ENCODE assay signal across 23 cellular contexts in genomic region chr18:72539861-72540260, GRCh38. TPM values are rescaled to one million over a fixed set of nuclear protein-coding genes. Genes with fewer than 3 reads are reported as not detected.
"Had no signal": no experiment of that assay in that cellular context is flagged by ENCODE, and none has a peak within 500 bp of the region (broad histone marks: within the 10 kb centered on the region; RNA-seq: fewer than 3 reads in every experiment).

No MANE protein-coding gene starts in this region.

- H3K4me3 Mint-ChIP-seq: activated CD4-positive, alpha-beta memory T cell treated with anti-CD3 and anti-CD28 coated beads, Interleukin-2, amount 10 ng/mL, durations not matched to agents 7 days and 5 days; activated CD4-positive, alpha-beta T cell treated with anti-CD3 and anti-CD28 coated beads, Interleukin-2, amount 10 ng/mL, durations not matched to agents 24 days and 14 days; activated naive CD4-positive, alpha-beta T cell treated with anti-CD3 and anti-CD28 coated beads, Interleukin-2, amount 10 ng/mL, durations not matched to agents 7 days and 5 days; activated T-cell treated with anti-CD3 and anti-CD28 coated beads, Interleukin-2, amount 50 U/mL, for 72 hours; natural killer cell treated with Interleukin-12 subunit alpha and Interleukin-12 subunit beta and Interleukin-15 and Interleukin-18, amount 100 ng/mL, for 72 hours; stimulated activated naive CD8-positive, alpha-beta T cell treated with anti-CD3 and anti-CD28 coated beads, Interleukin-15, Interleukin-2, amounts not matched to agents 100 ng/mL and 50 ng/mL, for 24 hours had no signal

- H3K27ac ChIP-seq: epithelial cell of prostate, gastroesophageal sphincter, heart left ventricle, parathyroid adenoma, right lobe of liver, skin epidermis, tibial artery, VCaP had no signal

- H3K36me3 Mint-ChIP-seq: activated naive CD4-positive, alpha-beta T cell treated with anti-CD3 and anti-CD28 coated beads, Interleukin-2, amount 10 ng/mL, durations not matched to agents 7 days and 5 days had no signal

- H3K79me2 ChIP-seq: parathyroid adenoma had no signal

- H2AFZ ChIP-seq: parathyroid adenoma had no signal

- H3K27ac Mint-ChIP-seq: activated CD4-positive, alpha-beta memory T cell treated with anti-CD3 and anti-CD28 coated beads, Interleukin-2, amount 10 ng/mL, durations not matched to agents 7 days and 5 days; activated CD4-positive, alpha-beta T cell treated with anti-CD3 and anti-CD28 coated beads, Interleukin-2, amount 10 ng/mL, durations not matched to agents 24 days and 14 days; activated naive CD4-positive, alpha-beta T cell treated with anti-CD3 and anti-CD28 coated beads, Interleukin-2, amount 10 ng/mL, durations not matched to agents 7 days and 5 days; activated T-cell treated with anti-CD3 and anti-CD28 coated beads, Interleukin-2, amount 50 U/mL, for 72 hours; natural killer cell treated with Interleukin-12 subunit alpha and Interleukin-12 subunit beta and Interleukin-15 and Interleukin-18, amount 100 ng/mL, for 72 hours; stimulated activated naive CD8-positive, alpha-beta T cell treated with anti-CD3 and anti-CD28 coated beads, Interleukin-15, Interleukin-2, amounts not matched to agents 100 ng/mL and 50 ng/mL, for 24 hours had no signal

- H3K36me3 ChIP-seq: gastroesophageal sphincter, heart left ventricle, right lobe of liver, tibial artery had no signal

- H3K4me3 ChIP-seq: gastroesophageal sphincter, heart left ventricle, right lobe of liver, skin epidermis, tibial artery had no signal

- DNase-seq: activated CD4-positive, alpha-beta memory T cell treated with anti-CD3 and anti-CD28 coated beads, Interleukin-2, amount 10 ng/mL, durations not matched to agents 7 days and 5 days; activated CD4-positive, alpha-beta T cell treated with anti-CD3 and anti-CD28 coated beads, Interleukin-2, amount 10 ng/mL, durations not matched to agents 24 days and 14 days; activated effector memory CD4-positive, alpha-beta T cell treated with anti-CD3 and anti-CD28 coated beads, Interleukin-2, amount 50 U/mL, for 16 hours; activated naive CD4-positive, alpha-beta T cell treated with anti-CD3 and anti-CD28 coated beads, Interleukin-2, amount 10 ng/mL, durations not matched to agents 7 days and 5 days; activated T-cell treated with anti-CD3 and anti-CD28 coated beads, Interleukin-2, amount 50 U/mL, for 72 hours; amygdala; cortex of kidney; heart left ventricle; islet precursor cell; left cardiac atrium; midbrain; nucleus accumbens; right lobe of liver; stimulated activated CD4-positive, alpha-beta T cell treated with anti-CD3 and anti-CD28 coated beads, Interleukin-1b, Interleukin-23, amount 100 ng/mL, for 48 hours; substantia nigra; tibial artery had no signal

- H3K9ac ChIP-seq: parathyroid adenoma had no signal

- H3K4me1 ChIP-seq: parathyroid adenoma had no signal

- H3K9me3 Mint-ChIP-seq: activated CD4-positive, alpha-beta memory T cell treated with anti-CD3 and anti-CD28 coated beads, Interleukin-2, amount 10 ng/mL, durations not matched to agents 7 days and 5 days; activated CD4-positive, alpha-beta T cell treated with anti-CD3 and anti-CD28 coated beads, Interleukin-2, amount 10 ng/mL, durations not matched to agents 24 days and 14 days; activated naive CD4-positive, alpha-beta T cell treated with anti-CD3 and anti-CD28 coated beads, Interleukin-2, amount 10 ng/mL, durations not matched to agents 7 days and 5 days; activated T-cell treated with anti-CD3 and anti-CD28 coated beads, Interleukin-2, amount 50 U/mL, for 72 hours had no signal

- H3K9me3 ChIP-seq: gastroesophageal sphincter, heart left ventricle, right lobe of liver, tibial artery had no signal

RNA-seq across cellular contexts. Expression of gene CBLN2, which starts 4.3 kb away (rescaled TPM):
- total RNA-seq: activated CD4-positive, alpha-beta memory T cell treated with anti-CD3 and anti-CD28 coated beads, Interleukin-2, amount 10 ng/mL, durations not matched to agents 7 days and 5 days; activated CD4-positive, alpha-beta T cell treated with anti-CD3 and anti-CD28 coated beads, Interleukin-2, amount 10 ng/mL, durations not matched to agents 24 days and 14 days; activated T-cell treated with anti-CD3 and anti-CD28 coated beads, Interleukin-2, amount 50 U/mL, for 72 hours; natural killer cell treated with Interleukin-12 subunit alpha and Interleukin-12 subunit beta and Interleukin-15 and Interleukin-18, amount 100 ng/mL, for 72 hours had no signal
